ENCODE assay signal across 8 cellular contexts in the genomic region with DNA sequence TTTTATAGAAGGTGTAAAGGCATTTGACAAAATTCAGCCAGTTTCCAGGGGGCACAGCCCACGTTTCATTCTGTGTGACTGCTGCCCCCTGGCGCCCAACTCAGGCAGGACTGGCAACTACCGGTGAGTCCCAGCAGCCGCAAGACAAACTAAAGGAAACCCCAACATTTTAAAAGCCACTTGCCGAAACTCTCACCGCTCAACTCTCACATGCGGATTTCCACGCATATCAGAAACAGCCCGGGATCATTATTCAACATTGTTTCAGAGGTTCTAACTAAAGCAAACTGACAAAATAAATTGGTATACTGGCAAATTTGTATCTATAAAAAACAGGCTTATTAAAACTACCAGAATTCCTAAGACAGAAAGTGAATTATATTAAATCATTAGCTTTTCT. TPM values are rescaled to one million over a fixed set of nuclear protein-coding genes. Genes with fewer than 3 reads are reported as not detected.
DNase-seq lines count a peak whose midpoint lies in the region; ATAC-seq and TF ChIP-seq lines count a peak whose summit lies in the region.

No MANE protein-coding gene starts in this region.

- H3K79me2 ChIP-seq in DOHH2 (ENCODE audit: control insufficient read depth, low read length) (no peaks in the 10 kb centered on the region), SU-DHL-6 (ENCODE audit: insufficient read depth, low read length) (no peaks in the 10 kb centered on the region)

- H3F3A ChIP-seq in DOHH2 (ENCODE audit: control insufficient read depth, insufficient read depth) (no peaks in the 10 kb centered on the region), SU-DHL-6 (ENCODE audit: insufficient read depth) (no peaks in the 10 kb centered on the region)

- no peak overlapping the region for H3K9ac ChIP-seq in SU-DHL-6 (ENCODE audit: low read length)

- H3K27ac ChIP-seq in DOHH2 (ENCODE audit: low read depth, low read length) (no peak overlapping the region), SU-DHL-6 (ENCODE audit: low read depth, low read length) (no peak overlapping the region), upper lobe of right lung (no peak overlapping the region)

- ATAC-seq in activated naive CD4-positive, alpha-beta T cell treated with anti-CD3 and anti-CD28 coated beads, Interleukin-2, amount 50 U/mL, for 72 hours = peak; percentile 81 to 83
- peak; percentile 87 for ATAC-seq in upper lobe of right lung
- no peak for ATAC-seq in HG03469 (IDR thresholded peaks at IDR 0.05; ENCODE audit: unreplicated experiment)

- TF ChIP-seq CTCF in DOHH2 (IDR thresholded peaks at IDR 0.05; ENCODE audit: low read depth, low read length, poor library complexity, severe bottlenecking) (peak; percentile 89), SU-DHL-6 (IDR thresholded peaks at IDR 0.05; ENCODE audit: insufficient read depth, low read length, poor library complexity, severe bottlenecking) (peak; percentile 97), upper lobe of right lung (IDR thresholded peaks at IDR 0.05) (peak; percentile 96)

- no peaks in the 10 kb centered on the region for H3K27me3 ChIP-seq in DOHH2 (ENCODE audit: control insufficient read depth, low read length)
- no peaks in the 10 kb centered on the region for H3K27me3 ChIP-seq in SU-DHL-6 (ENCODE audit: low read length)
- no peaks in the 10 kb centered on the region for H3K27me3 ChIP-seq in upper lobe of right lung

- H3K4me1 ChIP-seq in DOHH2 (ENCODE audit: control insufficient read depth, low read length) (no peaks in the 10 kb centered on the region), upper lobe of right lung (no peaks in the 10 kb centered on the region)

- peaks cover 5 to 7% of the 10 kb centered on the region in 2 donors for H3K36me3 Mint-ChIP-seq in activated naive CD4-positive, alpha-beta T cell treated with anti-CD3 and anti-CD28 coated beads, Interleukin-2, amount 50 U/mL, for 72 hours

- H3K4me3 ChIP-seq in DOHH2 (ENCODE audit: low read length) = no peak overlapping the region
- H3K4me3 ChIP-seq in SU-DHL-6 (ENCODE audit: insufficient read depth, low read length, poor library complexity, severe bottlenecking) = no peak overlapping the region
- H3K4me3 ChIP-seq in upper lobe of right lung = no peak overlapping the region

- H4K20me1 ChIP-seq in DOHH2 (ENCODE audit: control insufficient read depth, insufficient read depth, low read depth, low read length) (no peaks in the 10 kb centered on the region), SU-DHL-6 (ENCODE audit: low read depth, low read length) (no peaks in the 10 kb centered on the region)

- no peak overlapping the region for H3K27ac Mint-ChIP-seq in activated naive CD4-positive, alpha-beta T cell treated with anti-CD3 and anti-CD28 coated beads, Interleukin-2, amount 50 U/mL, for 72 hours

- H3K9me3 Mint-ChIP-seq in activated naive CD4-positive, alpha-beta T cell treated with anti-CD3 and anti-CD28 coated beads, Interleukin-2, amount 50 U/mL, for 72 hours = no peaks in the 10 kb centered on the region

- no peak overlapping the region for H2AFZ ChIP-seq in SU-DHL-6 (ENCODE audit: low read depth, low read length, severe bottlenecking)

- H3K9me3 ChIP-seq in DOHH2 (ENCODE audit: control insufficient read depth, insufficient read depth, low read length) (peaks cover 4% of the 10 kb centered on the region; the same call in 1 of the 2 replicates), SU-DHL-6 (ENCODE audit: insufficient read depth, low read length) (peaks cover 4% of the 10 kb centered on the region; the same call in 1 of the 2 replicates), upper lobe of right lung (peaks cover 8% of the 10 kb centered on the region)

- intact Hi-C loops in head of caudate nucleus (cut with DNase I) = loop anchor here (5.0 kb wide), 1 partner anchor 158 kb away; no protein-coding TSS in a partner anchor
- intact Hi-C loops in posterior vena cava (cut with DNase I) = loop anchor here in 1 of 2 donors (10.0 kb wide), 2 partner anchors 156 to 1844 kb away; no protein-coding TSS in a partner anchor
- intact Hi-C loops in upper lobe of right lung (cut with DNase I) = loop anchor here (5.0 kb wide), 1 partner anchor 158 kb away; no protein-coding TSS in a partner anchor

- DNase-seq in LHCN-M2 (ENCODE audit: low read depth) (peak; percentile 59), head of caudate nucleus (peak; percentile 73 to 95 (median 87)), posterior vena cava (ENCODE audit: low spot score) (peak; percentile 92), upper lobe of right lung (peak; percentile 88)
- DNase-seq in activated naive CD4-positive, alpha-beta T cell treated with anti-CD3 and anti-CD28 coated beads, Interleukin-2, amount 50 U/mL, for 72 hours (ENCODE audit: low spot score in 2 of 2) = peak; percentile 75 to 88

- H3K4me2 ChIP-seq in DOHH2 (ENCODE audit: low read length) (no peak overlapping the region), SU-DHL-6 (ENCODE audit: low read depth, low read length, poor library complexity, severe bottlenecking) (no peak overlapping the region)

- H3K36me3 ChIP-seq in DOHH2 (ENCODE audit: control insufficient read depth, low read length) = peaks cover 4% of the 10 kb centered on the region; the same call in 1 of the 2 replicates
- H3K36me3 ChIP-seq in SU-DHL-6 (ENCODE audit: low read length) = no peaks in the 10 kb centered on the region
- H3K36me3 ChIP-seq in upper lobe of right lung = no peaks in the 10 kb centered on the region

- H3K9me2 ChIP-seq in DOHH2 (replicated peaks; ENCODE audit: control insufficient read depth, low read length) (no peaks in the 10 kb centered on the region), SU-DHL-6 (replicated peaks; ENCODE audit: insufficient read depth, low read length) (no peaks in the 10 kb centered on the region)

RNA-seq across cellular contexts. Expression of a gene that starts 48.2 kb away (rescaled TPM):
- 11.2 and 12.6 TPM in 2 replicates for total RNA-seq in LHCN-M2 (2014; rRNA removed)
- polyA plus RNA-seq in LHCN-M2 (2012) = 19.7 TPM
- total RNA-seq in activated naive CD4-positive, alpha-beta T cell treated with anti-CD3 and anti-CD28 coated beads, Interleukin-2, amount 50 U/mL, for 72 hours = 10 to 100 TPM in 1 of 2 donors, 1 to 10 TPM in 1; 8.6 to 24.0 TPM
- total RNA-seq in posterior vena cava = 10 to 100 TPM; 23.8 to 27.5 TPM
- 20.0 TPM for total RNA-seq in upper lobe of right lung

RNA-seq across cellular contexts. Expression of a gene that starts 48.7 kb away (rescaled TPM):
- total RNA-seq in LHCN-M2 (2014; rRNA removed) (29.5 and 39.3 TPM in 2 replicates), posterior vena cava (10 to 100 TPM; 61.7 to 65.8 TPM), upper lobe of right lung (71.8 TPM)
- polyA plus RNA-seq in LHCN-M2 (2012) = 16.9 TPM
- 10 to 100 TPM; 36.4 to 62.1 TPM for total RNA-seq in activated naive CD4-positive, alpha-beta T cell treated with anti-CD3 and anti-CD28 coated beads, Interleukin-2, amount 50 U/mL, for 72 hours
